1 cellular context compared by ENCODE assay signal in the genomic region with DNA sequence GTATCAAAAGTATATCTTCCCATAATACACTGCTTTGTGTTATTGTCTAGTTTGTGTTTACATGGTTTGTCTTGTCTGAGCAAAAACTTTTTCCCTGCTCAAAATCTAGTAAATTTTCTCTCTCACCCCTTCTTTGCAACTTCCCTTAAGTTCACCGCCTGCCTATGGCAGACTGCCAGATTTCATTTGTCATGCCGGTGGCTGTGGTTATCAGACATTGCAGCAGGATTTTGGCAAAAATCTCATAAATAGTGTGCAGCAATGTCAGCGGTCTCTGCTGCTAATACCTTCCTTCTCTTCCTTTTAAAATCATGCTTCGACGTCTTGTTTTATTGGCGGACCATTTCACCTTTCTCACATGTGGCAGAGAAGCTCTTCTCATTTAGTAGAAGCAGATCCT.
TF ChIP-seq lines count a peak whose summit lies in the region.

No MANE protein-coding gene starts in this region.

TF ChIP-seq in K562, 482 proteins besides CTCF, POLR2A, EP300 and RAD21 (continued from another document):
- TF ChIP-seq, protein P1, sequence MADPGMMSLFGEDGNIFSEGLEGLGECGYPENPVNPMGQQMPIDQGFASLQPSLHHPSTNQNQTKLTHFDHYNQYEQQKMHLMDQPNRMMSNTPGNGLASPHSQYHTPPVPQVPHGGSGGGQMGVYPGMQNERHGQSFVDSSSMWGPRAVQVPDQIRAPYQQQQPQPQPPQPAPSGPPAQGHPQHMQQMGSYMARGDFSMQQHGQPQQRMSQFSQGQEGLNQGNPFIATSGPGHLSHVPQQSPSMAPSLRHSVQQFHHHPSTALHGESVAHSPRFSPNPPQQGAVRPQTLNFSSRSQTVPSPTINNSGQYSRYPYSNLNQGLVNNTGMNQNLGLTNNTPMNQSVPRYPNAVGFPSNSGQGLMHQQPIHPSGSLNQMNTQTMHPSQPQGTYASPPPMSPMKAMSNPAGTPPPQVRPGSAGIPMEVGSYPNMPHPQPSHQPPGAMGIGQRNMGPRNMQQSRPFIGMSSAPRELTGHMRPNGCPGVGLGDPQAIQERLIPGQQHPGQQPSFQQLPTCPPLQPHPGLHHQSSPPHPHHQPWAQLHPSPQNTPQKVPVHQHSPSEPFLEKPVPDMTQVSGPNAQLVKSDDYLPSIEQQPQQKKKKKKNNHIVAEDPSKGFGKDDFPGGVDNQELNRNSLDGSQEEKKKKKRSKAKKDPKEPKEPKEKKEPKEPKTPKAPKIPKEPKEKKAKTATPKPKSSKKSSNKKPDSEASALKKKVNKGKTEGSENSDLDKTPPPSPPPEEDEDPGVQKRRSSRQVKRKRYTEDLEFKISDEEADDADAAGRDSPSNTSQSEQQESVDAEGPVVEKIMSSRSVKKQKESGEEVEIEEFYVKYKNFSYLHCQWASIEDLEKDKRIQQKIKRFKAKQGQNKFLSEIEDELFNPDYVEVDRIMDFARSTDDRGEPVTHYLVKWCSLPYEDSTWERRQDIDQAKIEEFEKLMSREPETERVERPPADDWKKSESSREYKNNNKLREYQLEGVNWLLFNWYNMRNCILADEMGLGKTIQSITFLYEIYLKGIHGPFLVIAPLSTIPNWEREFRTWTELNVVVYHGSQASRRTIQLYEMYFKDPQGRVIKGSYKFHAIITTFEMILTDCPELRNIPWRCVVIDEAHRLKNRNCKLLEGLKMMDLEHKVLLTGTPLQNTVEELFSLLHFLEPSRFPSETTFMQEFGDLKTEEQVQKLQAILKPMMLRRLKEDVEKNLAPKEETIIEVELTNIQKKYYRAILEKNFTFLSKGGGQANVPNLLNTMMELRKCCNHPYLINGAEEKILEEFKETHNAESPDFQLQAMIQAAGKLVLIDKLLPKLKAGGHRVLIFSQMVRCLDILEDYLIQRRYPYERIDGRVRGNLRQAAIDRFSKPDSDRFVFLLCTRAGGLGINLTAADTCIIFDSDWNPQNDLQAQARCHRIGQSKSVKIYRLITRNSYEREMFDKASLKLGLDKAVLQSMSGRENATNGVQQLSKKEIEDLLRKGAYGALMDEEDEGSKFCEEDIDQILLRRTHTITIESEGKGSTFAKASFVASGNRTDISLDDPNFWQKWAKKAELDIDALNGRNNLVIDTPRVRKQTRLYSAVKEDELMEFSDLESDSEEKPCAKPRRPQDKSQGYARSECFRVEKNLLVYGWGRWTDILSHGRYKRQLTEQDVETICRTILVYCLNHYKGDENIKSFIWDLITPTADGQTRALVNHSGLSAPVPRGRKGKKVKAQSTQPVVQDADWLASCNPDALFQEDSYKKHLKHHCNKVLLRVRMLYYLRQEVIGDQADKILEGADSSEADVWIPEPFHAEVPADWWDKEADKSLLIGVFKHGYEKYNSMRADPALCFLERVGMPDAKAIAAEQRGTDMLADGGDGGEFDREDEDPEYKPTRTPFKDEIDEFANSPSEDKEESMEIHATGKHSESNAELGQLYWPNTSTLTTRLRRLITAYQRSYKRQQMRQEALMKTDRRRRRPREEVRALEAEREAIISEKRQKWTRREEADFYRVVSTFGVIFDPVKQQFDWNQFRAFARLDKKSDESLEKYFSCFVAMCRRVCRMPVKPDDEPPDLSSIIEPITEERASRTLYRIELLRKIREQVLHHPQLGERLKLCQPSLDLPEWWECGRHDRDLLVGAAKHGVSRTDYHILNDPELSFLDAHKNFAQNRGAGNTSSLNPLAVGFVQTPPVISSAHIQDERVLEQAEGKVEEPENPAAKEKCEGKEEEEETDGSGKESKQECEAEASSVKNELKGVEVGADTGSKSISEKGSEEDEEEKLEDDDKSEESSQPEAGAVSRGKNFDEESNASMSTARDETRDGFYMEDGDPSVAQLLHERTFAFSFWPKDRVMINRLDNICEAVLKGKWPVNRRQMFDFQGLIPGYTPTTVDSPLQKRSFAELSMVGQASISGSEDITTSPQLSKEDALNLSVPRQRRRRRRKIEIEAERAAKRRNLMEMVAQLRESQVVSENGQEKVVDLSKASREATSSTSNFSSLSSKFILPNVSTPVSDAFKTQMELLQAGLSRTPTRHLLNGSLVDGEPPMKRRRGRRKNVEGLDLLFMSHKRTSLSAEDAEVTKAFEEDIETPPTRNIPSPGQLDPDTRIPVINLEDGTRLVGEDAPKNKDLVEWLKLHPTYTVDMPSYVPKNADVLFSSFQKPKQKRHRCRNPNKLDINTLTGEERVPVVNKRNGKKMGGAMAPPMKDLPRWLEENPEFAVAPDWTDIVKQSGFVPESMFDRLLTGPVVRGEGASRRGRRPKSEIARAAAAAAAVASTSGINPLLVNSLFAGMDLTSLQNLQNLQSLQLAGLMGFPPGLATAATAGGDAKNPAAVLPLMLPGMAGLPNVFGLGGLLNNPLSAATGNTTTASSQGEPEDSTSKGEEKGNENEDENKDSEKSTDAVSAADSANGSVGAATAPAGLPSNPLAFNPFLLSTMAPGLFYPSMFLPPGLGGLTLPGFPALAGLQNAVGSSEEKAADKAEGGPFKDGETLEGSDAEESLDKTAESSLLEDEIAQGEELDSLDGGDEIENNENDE (IDR thresholded peaks at IDR 0.05; ENCODE audit: low read depth, low read length): no peak
